In the genomic region with DNA sequence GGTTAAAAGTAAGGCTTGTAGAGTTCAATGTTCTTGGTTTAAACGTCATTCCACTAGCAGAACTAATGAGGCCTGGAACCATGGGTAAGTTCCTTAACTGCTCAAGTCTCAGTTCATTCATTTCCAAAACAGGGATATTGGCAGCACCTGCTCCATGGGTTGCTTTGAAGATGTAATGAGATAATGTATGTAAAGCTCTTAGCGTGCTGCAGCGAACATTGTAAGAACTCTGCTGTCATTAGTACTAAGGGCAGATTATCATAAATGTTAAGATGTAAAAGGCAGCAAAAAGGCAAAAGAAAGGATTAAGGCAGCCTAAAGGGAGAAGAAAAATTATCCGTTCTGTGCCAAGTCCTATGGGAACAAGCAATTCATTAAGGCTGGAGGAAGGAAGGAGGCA, we compare ENCODE assay signal across 28 cellular contexts.
"Had no signal": no experiment of that assay in that cellular context is flagged by ENCODE, and none has a peak within 500 bp of the region (broad histone marks: within the 10 kb centered on the region; RNA-seq: fewer than 3 reads in every experiment).

No MANE protein-coding gene starts in this region.

- DNase-seq: central memory CD4-positive, alpha-beta T cell; effector CD8-positive, alpha-beta T cell; esophagus squamous epithelium; hypothalamus; immature natural killer cell; islet precursor cell; left ventricle myocardium superior; lower lobe of right lung; mucosa of descending colon; naive thymus-derived CD4-positive, alpha-beta T cell; nucleus accumbens; ovary; posterior cingulate gyrus; psoas muscle; stimulated activated CD4-positive, alpha-beta T cell treated with anti-CD3 and anti-CD28 coated beads, Interleukin-12 subunit alpha, Interleukin-12 subunit beta, amount 100 ng/mL, for 4 hours; stimulated activated CD4-positive, alpha-beta T cell treated with anti-CD3 and anti-CD28 coated beads, Interleukin-1b, Interleukin-23, amount 100 ng/mL, for 48 hours; stimulated activated CD4-positive, alpha-beta T cell treated with anti-CD3 and anti-CD28 coated beads, Interleukin-4, amount 100 ng/mL, for 1 hour; stimulated activated CD8-positive, alpha-beta memory T cell treated with anti-CD3 and anti-CD28 coated beads, Interleukin-4, amount 100 ng/mL, for 48 hours; stimulated activated naive CD4-positive, alpha-beta T cell; stimulated activated naive CD8-positive, alpha-beta T cell treated with anti-CD3 and anti-CD28 coated beads, Interleukin-15, amount 100 ng/mL, for 72 hours; transverse colon; upper lobe of right lung had no signal

- H3K36me3 ChIP-seq: colonic mucosa, esophagus squamous epithelium, lower lobe of right lung, ovary, suprapubic skin, transverse colon, upper lobe of right lung had no signal

- H3K27me3 ChIP-seq: colonic mucosa, esophagus squamous epithelium, ovary, suprapubic skin, transverse colon, upper lobe of right lung had no signal

- H3K4me1 ChIP-seq: colonic mucosa, psoas muscle, suprapubic skin, upper lobe of right lung had no signal

- H3K36me3 Mint-ChIP-seq: immature natural killer cell; memory B cell; naive thymus-derived CD4-positive, alpha-beta T cell had no signal

- H3K4me1 Mint-ChIP-seq: memory B cell had no signal

- H3K27ac ChIP-seq: colonic mucosa, esophagus squamous epithelium, lower lobe of right lung, ovary, psoas muscle, suprapubic skin, transverse colon, upper lobe of right lung had no signal

- H3K9me3 ChIP-seq: colonic mucosa, esophagus squamous epithelium, lower lobe of right lung, mucosa of descending colon, ovary, psoas muscle, suprapubic skin, transverse colon, upper lobe of right lung had no signal

- H3K27me3 Mint-ChIP-seq: dendritic cell treated with granulocyte-macrophage colony-stimulating factor and Interleukin-4, amounts not matched to agents 40 ng/mL and 50 ng/mL, for 4 days; stimulated activated naive CD8-positive, alpha-beta T cell treated with anti-CD3 and anti-CD28 coated beads, Interleukin-15, amount 100 ng/mL, for 72 hours had no signal

- H3K4me2 ChIP-seq: smooth muscle cell had no signal

- H3K4me3 Mint-ChIP-seq: dendritic cell treated with granulocyte-macrophage colony-stimulating factor and Interleukin-4, amounts not matched to agents 40 ng/mL and 50 ng/mL, for 4 days; immature natural killer cell; memory B cell; naive thymus-derived CD4-positive, alpha-beta T cell; nephron; stimulated activated naive CD8-positive, alpha-beta T cell treated with anti-CD3 and anti-CD28 coated beads, Interleukin-15, amount 100 ng/mL, for 72 hours had no signal

- H3K9me3 Mint-ChIP-seq: dendritic cell treated with granulocyte-macrophage colony-stimulating factor and Interleukin-4, amounts not matched to agents 40 ng/mL and 50 ng/mL, for 4 days; immature natural killer cell; memory B cell; nephron; stimulated activated naive CD8-positive, alpha-beta T cell treated with anti-CD3 and anti-CD28 coated beads, Interleukin-15, amount 100 ng/mL, for 72 hours had no signal

- H3K27ac Mint-ChIP-seq: dendritic cell treated with granulocyte-macrophage colony-stimulating factor and Interleukin-4, amounts not matched to agents 40 ng/mL and 50 ng/mL, for 4 days; immature natural killer cell; memory B cell; naive thymus-derived CD4-positive, alpha-beta T cell; stimulated activated naive CD8-positive, alpha-beta T cell treated with anti-CD3 and anti-CD28 coated beads, Interleukin-15, amount 100 ng/mL, for 72 hours had no signal

- H3K4me3 ChIP-seq: colonic mucosa, esophagus squamous epithelium, lower lobe of right lung, mucosa of descending colon, ovary, psoas muscle, smooth muscle cell, suprapubic skin, transverse colon, upper lobe of right lung had no signal

- ATAC-seq: left ventricle myocardium superior; lower lobe of right lung; mucosa of descending colon; naive thymus-derived CD4-positive, alpha-beta T cell; psoas muscle; stimulated activated naive CD8-positive, alpha-beta T cell treated with anti-CD3 and anti-CD28 coated beads, Interleukin-15, amount 100 ng/mL, for 72 hours; upper lobe of right lung had no signal
